34 cellular contexts compared by ENCODE assay signal in the genomic region with DNA sequence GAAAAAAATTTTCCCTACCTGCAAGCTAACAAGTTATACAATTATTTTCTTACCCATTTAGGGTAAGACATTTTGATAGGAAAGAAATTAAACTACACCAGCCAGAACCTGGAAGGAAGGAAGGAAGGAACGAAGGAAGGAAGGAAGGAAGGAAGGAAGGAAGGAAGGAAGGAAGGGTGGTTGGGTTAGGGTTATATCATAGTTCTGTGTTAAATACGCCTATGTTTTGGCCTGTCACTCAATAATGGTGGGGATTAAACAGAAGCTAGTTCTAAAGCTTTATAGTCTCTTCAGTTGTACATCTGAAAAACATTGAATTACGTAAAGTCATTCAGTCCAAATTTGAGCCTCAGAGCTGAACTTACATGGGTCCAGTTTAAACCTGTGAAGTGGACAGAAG.
"Had no signal": no experiment of that assay in that cellular context is flagged by ENCODE, and none has a peak within 500 bp of the region (broad histone marks: within the 10 kb centered on the region; RNA-seq: fewer than 3 reads in every experiment).

No MANE protein-coding gene starts in this region.

- H3K27ac ChIP-seq: ascending aorta, cardiac muscle cell, colonic mucosa, epithelial cell of prostate, left lung, lower lobe of right lung, parathyroid adenoma, right atrium auricular region, VCaP had no signal

- H3K27ac Mint-ChIP-seq: activated naive CD4-positive, alpha-beta T cell treated with anti-CD3 and anti-CD28 coated beads, Interleukin-2, amount 10 ng/mL, durations not matched to agents 7 days and 5 days; brain; nephron had no signal

- FAIRE-seq: endometrium, frontal cortex, islet of Langerhans, TTC549 had no signal

- H3K27me3 Mint-ChIP-seq: activated naive CD4-positive, alpha-beta T cell treated with anti-CD3 and anti-CD28 coated beads, Interleukin-2, amount 10 ng/mL, durations not matched to agents 7 days and 5 days; activated naive CD8-positive, alpha-beta T cell treated with anti-CD3 and anti-CD28 coated beads, Interleukin-2, amount 10 ng/mL, durations not matched to agents 7 days and 5 days; brain had no signal

- H3K36me3 ChIP-seq: cardiac muscle cell, colonic mucosa, right atrium auricular region, transverse colon had no signal

- H3K9me3 Mint-ChIP-seq: brain, nephron had no signal

- H3K79me2 ChIP-seq: parathyroid adenoma had no signal

- H3K9me3 ChIP-seq: ascending aorta, colonic mucosa, left lung, lower lobe of right lung, mucosa of descending colon, right atrium auricular region, transverse colon had no signal

- H3K4me1 ChIP-seq: ascending aorta, lower lobe of right lung, parathyroid adenoma, right atrium auricular region had no signal

- H3K4me3 ChIP-seq: ascending aorta, cardiac muscle cell, colonic mucosa, left lung, lower lobe of right lung, mucosa of descending colon, right atrium auricular region, smooth muscle cell, transverse colon had no signal

- DNase-seq: activated CD4-positive, alpha-beta T cell treated with anti-CD3 and anti-CD28 coated beads for 48 hours; activated CD4-positive, alpha-beta T cell treated with anti-CD3 and anti-CD28 coated beads, Interleukin-2, amount 50 U/mL, for 48 hours; activated CD8-positive, alpha-beta memory T cell treated with anti-CD3 and anti-CD28 coated beads for 24 hours; activated effector memory CD4-positive, alpha-beta T cell treated with anti-CD3 and anti-CD28 coated beads, Interleukin-2, amount 50 U/mL, for 16 hours; activated naive CD4-positive, alpha-beta T cell treated with anti-CD3 and anti-CD28 coated beads, Interleukin-2, amount 10 ng/mL, durations not matched to agents 7 days and 5 days; activated naive CD8-positive, alpha-beta T cell treated with anti-CD3 and anti-CD28 coated beads, Interleukin-2, amount 10 ng/mL, durations not matched to agents 7 days and 5 days; cerebellar nuclear complex; colonic mucosa; effector CD8-positive, alpha-beta T cell; glutamatergic neuron; left lung; lower lobe of right lung; mesendoderm; mucosa of descending colon; stimulated activated CD4-positive, alpha-beta T cell treated with anti-CD3 and anti-CD28 coated beads, Interleukin-1b, Interleukin-23, amount 100 ng/mL, for 48 hours; stimulated activated CD4-positive, alpha-beta T cell treated with anti-CD3 and anti-CD28 coated beads, Interleukin-4, amount 100 ng/mL, for 4 hours; stimulated activated CD8-positive, alpha-beta memory T cell treated with anti-CD3 and anti-CD28 coated beads, Interleukin-4, amount 100 ng/mL, for 48 hours; stimulated activated naive CD4-positive, alpha-beta T cell treated with Interleukin-2 at 50 U/mL for 16 hours; T-helper 9 cell; transverse colon had no signal

- H3K4me1 Mint-ChIP-seq: nephron had no signal

- H3K27me3 ChIP-seq: ascending aorta, cardiac muscle cell, colonic mucosa, left lung, right atrium auricular region, transverse colon had no signal

- H3K9ac ChIP-seq: parathyroid adenoma had no signal

- H3K4me2 ChIP-seq: smooth muscle cell had no signal

- H3K4me3 Mint-ChIP-seq: activated naive CD4-positive, alpha-beta T cell treated with anti-CD3 and anti-CD28 coated beads, Interleukin-2, amount 10 ng/mL, durations not matched to agents 7 days and 5 days; activated naive CD8-positive, alpha-beta T cell treated with anti-CD3 and anti-CD28 coated beads, Interleukin-2, amount 10 ng/mL, durations not matched to agents 7 days and 5 days; brain; nephron had no signal

- H2AFZ ChIP-seq: parathyroid adenoma had no signal

- ATAC-seq: activated CD4-positive, CD25-positive, alpha-beta regulatory T cell treated with anti-CD3 and anti-CD28 coated beads, Interleukin-2, amount 50 U/mL, for 24 hours; left lung; lower lobe of right lung; mucosa of descending colon had no signal
